ENCODE assay signal across 10 cellular contexts in the genomic region with DNA sequence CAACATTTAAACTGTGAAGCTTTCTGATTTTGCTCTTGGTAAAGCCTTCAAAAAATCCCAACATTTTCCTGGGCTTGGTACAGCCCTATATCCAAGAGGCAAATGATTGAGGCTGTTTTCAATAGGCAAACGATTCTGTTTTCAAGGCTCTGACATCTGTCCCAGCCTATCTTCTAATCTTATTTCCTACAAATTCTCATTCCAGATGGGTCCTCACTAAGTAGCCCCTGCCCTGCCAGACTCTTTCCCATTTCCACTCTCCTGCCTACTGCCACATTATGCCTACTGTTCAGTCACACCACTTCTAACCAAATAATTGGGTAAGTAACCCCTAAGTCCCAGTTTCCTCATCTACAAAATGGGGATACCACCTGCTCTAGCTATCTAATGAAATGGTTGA. TPM values are rescaled to one million over a fixed set of nuclear protein-coding genes. Genes with fewer than 3 reads are reported as not detected.
DNase-seq lines count a peak whose midpoint lies in the region; ATAC-seq, FAIRE-seq and TF ChIP-seq lines count a peak whose summit lies in the region.
"Had no signal": no experiment of that assay in that cellular context is flagged by ENCODE, and none has a peak within 500 bp of the region (broad histone marks: within the 10 kb centered on the region; RNA-seq: fewer than 3 reads in every experiment).

No MANE protein-coding gene starts in this region.

- peaks cover 21% of the 10 kb centered on the region for H3K79me2 ChIP-seq in DND-41 (ENCODE audit: insufficient read depth, low read length)

- H3K4me2 ChIP-seq in DND-41 (ENCODE audit: insufficient read depth, low read length): peak overlapping the region; percentile 98

- H3K36me3 ChIP-seq in DND-41 (ENCODE audit: insufficient read depth, low read length) (peaks cover 29% of the 10 kb centered on the region), endocrine pancreas (ENCODE audit: control insufficient read depth, insufficient read depth, low read length) (peaks cover 2% of the 10 kb centered on the region), psoas muscle (ENCODE audit: insufficient read depth in 1 of 2, low read depth in 1 of 2) (peaks cover 26 to 64% of the 10 kb centered on the region in 2 donors)

- H3K27me3 ChIP-seq in DND-41 (ENCODE audit: insufficient read depth, low read length, poor library complexity) (no peaks in the 10 kb centered on the region), endocrine pancreas (ENCODE audit: control insufficient read depth, insufficient read depth, low read length) (no peaks in the 10 kb centered on the region), psoas muscle (ENCODE audit: insufficient read depth in 3 of 3, low read length in 2 of 3) (no peaks in the 10 kb centered on the region)
- H3K27me3 ChIP-seq: right atrium auricular region had no signal

- H3K9ac ChIP-seq in DND-41 (ENCODE audit: low read depth, low read length) (no peak overlapping the region), endocrine pancreas (ENCODE audit: control insufficient read depth, insufficient read depth, low read length) (no peak overlapping the region)

- H3K27ac ChIP-seq in DND-41 (ENCODE audit: low read length) (no peak overlapping the region), psoas muscle (peak overlapping the region; percentile 90), substantia nigra (ENCODE audit: low read depth, low read length, poor library complexity, severe bottlenecking) (no peak overlapping the region)

- H3K4me1 ChIP-seq in DND-41 (ENCODE audit: insufficient read depth, low read length) (peaks cover 50% of the 10 kb centered on the region), endocrine pancreas (ENCODE audit: control insufficient read depth, insufficient read depth, low read length) (peaks cover 10% of the 10 kb centered on the region), psoas muscle (peaks cover 47% of the 10 kb centered on the region)

- DNase-seq in DND-41 (no peak), NCI-H524 treated with DMSO at 0.1 percent for 48 hours (lab: John Stamatoyannopoulos, UW) (peak; percentile 40), psoas muscle (no peak), substantia nigra (lab: John Stamatoyannopoulos, UW) (no peak), HTR-8/SVneo (ENCODE audit: insufficient read length, low spot score) (no peak), AG08395 (ENCODE audit: low spot score) (no peak)
- DNase-seq: activated CD8-positive, alpha-beta memory T cell treated with anti-CD3 and anti-CD28 coated beads for 24 hours had no signal

- H2AFZ ChIP-seq in DND-41 (ENCODE audit: low read depth, low read length): no peak overlapping the region

- H3K9me3 ChIP-seq in DND-41 (ENCODE audit: insufficient read depth, low read length, severe bottlenecking): no peaks in the 10 kb centered on the region
- no peaks in the 10 kb centered on the region for H3K9me3 ChIP-seq in endocrine pancreas (ENCODE audit: control insufficient read depth, low read length)
- no peaks in the 10 kb centered on the region for H3K9me3 ChIP-seq in psoas muscle
- H3K9me3 ChIP-seq: right atrium auricular region had no signal

- ATAC-seq in DND-41 (ENCODE audit: insufficient read depth, low read depth) (no peak), psoas muscle (no peak)

- intact Hi-C loops in psoas muscle (cut with DNase I): no loop called here

- H3K4me3 ChIP-seq in DND-41 (ENCODE audit: low read depth in 1 of 2, low read length in 2 of 2): no peak overlapping the region
- H3K4me3 ChIP-seq in endocrine pancreas (ENCODE audit: control insufficient read depth, insufficient read depth, low read length): peak overlapping the region; percentile 44
- H3K4me3 ChIP-seq in psoas muscle: peak overlapping the region; percentile 93

- TF ChIP-seq CTCF in DND-41 (IDR thresholded peaks at IDR 0.05; ENCODE audit: borderline replicate concordance, extremely low read depth, low read length, poor library complexity, severe bottlenecking) (no peak), psoas muscle (IDR thresholded peaks at IDR 0.05) (no peak)

- H4K20me1 ChIP-seq in DND-41 (ENCODE audit: insufficient read depth, low read length): no peaks in the 10 kb centered on the region

- no peak for FAIRE-seq in HTR-8/SVneo (lab: Jason Lieb, UNC)

- WGBS in psoas muscle, 3 donors: 24 to 46% (median 31%) methylated on average over 1 of the region's 1 CpG

RNA-seq across cellular contexts. Expression of a gene that starts 3.5 kb away (rescaled TPM):
- 10 to 100 TPM; 36.1 to 83.6 (median 50.1) TPM for total RNA-seq in psoas muscle
- 100 to 1,000 TPM in 1 of 3 donors, 10 to 100 TPM in 2; 47.0 to 107 (median 47.4) TPM for polyA plus RNA-seq in psoas muscle

RNA-seq across cellular contexts. Expression of a gene that starts 3.5 kb away (rescaled TPM):
- 10 to 100 TPM; 32.3 to 51.0 (median 37.4) TPM for total RNA-seq in psoas muscle
- 10 to 100 TPM; 10.7 to 34.6 (median 24.0) TPM for polyA plus RNA-seq in psoas muscle

RNA-seq across cellular contexts. Expression of a gene that starts 8.5 kb away (rescaled TPM):
- total RNA-seq in psoas muscle: not detected
- polyA plus RNA-seq in psoas muscle: 1 to 10 TPM in 1 of 3 donors, under 1 TPM in 1, not detected in 1; 0.16 to 1.2 TPM
- total RNA-seq: LHCN-M2, right atrium auricular region had no signal

RNA-seq across cellular contexts. Expression of a gene that starts 13.1 kb away (rescaled TPM):
- 10 to 100 TPM; 16.1 to 22.4 (median 20.5) TPM for total RNA-seq in psoas muscle
- polyA plus RNA-seq in psoas muscle: 10 to 100 TPM; 20.9 to 55.1 (median 27.8) TPM

RNA-seq across cellular contexts. Expression of a gene that starts 13.6 kb away (rescaled TPM):
- 100 to 1,000 TPM; 146 to 212 (median 152) TPM for total RNA-seq in psoas muscle
- 100 to 1,000 TPM in 1 of 3 donors, 10 to 100 TPM in 2; 88.2 to 320 (median 96.5) TPM for polyA plus RNA-seq in psoas muscle

Comparison
In these comparisons a context has a peak if more than half of its experiments do, and no peak if none do; other contexts are left out.
1. H3K4me3 ChIP-seq: peak in endocrine pancreas (single experiment) and psoas muscle (single experiment); none in DND-41 (0 of 2).